Comparison of ENCODE assay signal across 14 cellular contexts in genomic region chr21:28554660-28555475, GRCh38.
DNase-seq lines count a peak whose midpoint lies in the region; ATAC-seq, FAIRE-seq and TF ChIP-seq lines count a peak whose summit lies in the region.
"Had no signal": no experiment of that assay in that cellular context is flagged by ENCODE, and none has a peak within 500 bp of the region (broad histone marks: within the 10 kb centered on the region; RNA-seq: fewer than 3 reads in every experiment).

No MANE protein-coding gene starts in this region.

- peaks cover 21% of the 10 kb centered on the region for H3K4me1 Mint-ChIP-seq in endodermal cell
- H3K4me1 Mint-ChIP-seq: activated naive CD8-positive, alpha-beta T cell treated with anti-CD3 and anti-CD28 coated beads, Interleukin-2, amount 10 ng/mL, durations not matched to agents 7 days and 5 days; neural crest cell had no signal

- DNase-seq in GM23248 (peak; percentile 15), RCC 7860 (ENCODE audit: low spot score) (peak; percentile 62), endodermal cell (peak; percentile 62), renal cortical epithelial cell (ENCODE audit: low read depth) (peak; percentile 43), cerebellum (ENCODE audit: low spot score) (no peak)
- DNase-seq: activated CD4-positive, alpha-beta T cell treated with anti-CD3 and anti-CD28 coated beads for 4 hours; activated naive CD8-positive, alpha-beta T cell treated with anti-CD3 and anti-CD28 coated beads, Interleukin-2, amount 10 ng/mL, durations not matched to agents 7 days and 5 days; activated T-cell treated with anti-CD3 and anti-CD28 coated beads for 4 hours; NCI-H1092 treated with DMSO at 0.1 percent for 48 hours; right lobe of liver had no signal

- peak overlapping the region; percentile 32 for H3K4me3 Mint-ChIP-seq in endodermal cell
- H3K4me3 Mint-ChIP-seq: activated naive CD8-positive, alpha-beta T cell treated with anti-CD3 and anti-CD28 coated beads, Interleukin-2, amount 10 ng/mL, durations not matched to agents 7 days and 5 days; neural crest cell had no signal

- H3K4me3 ChIP-seq in GM23248 (no peak overlapping the region), endodermal cell (ENCODE audit: low read length) (peak overlapping the region; percentile 25)
- H3K4me3 ChIP-seq: GM12878, right lobe of liver had no signal

- ATAC-seq in GM19328 (IDR thresholded peaks at IDR 0.05; ENCODE audit: unreplicated experiment) (no peak), GM21528 (IDR thresholded peaks at IDR 0.05; ENCODE audit: low FRiP score, unreplicated experiment) (no peak)
- ATAC-seq: GM12878 had no signal

- H3K4me1 ChIP-seq in GM23248 (ENCODE audit: insufficient read depth) (peaks cover 12% of the 10 kb centered on the region), endodermal cell (ENCODE audit: control insufficient read depth, insufficient read depth, low read length) (peaks cover 8% of the 10 kb centered on the region)
- H3K4me1 ChIP-seq: right lobe of liver had no signal

- H3F3A ChIP-seq in GM23248 (ENCODE audit: insufficient read depth), result no peaks in the 10 kb centered on the region

- TF ChIP-seq CTCF in endodermal cell (conservative IDR thresholded peaks at IDR 0.05), result no peak

- no peaks in the 10 kb centered on the region for H3K27me3 Mint-ChIP-seq in endodermal cell (ENCODE audit: insufficient read depth)
- H3K27me3 Mint-ChIP-seq: activated naive CD8-positive, alpha-beta T cell treated with anti-CD3 and anti-CD28 coated beads, Interleukin-2, amount 10 ng/mL, durations not matched to agents 7 days and 5 days had no signal

- peak overlapping the region; percentile 44 for H3K27ac Mint-ChIP-seq in endodermal cell
- H3K27ac Mint-ChIP-seq: activated naive CD8-positive, alpha-beta T cell treated with anti-CD3 and anti-CD28 coated beads, Interleukin-2, amount 10 ng/mL, durations not matched to agents 7 days and 5 days had no signal

- H3K9me2 ChIP-seq in GM23248 (ENCODE audit: insufficient read depth), result no peaks in the 10 kb centered on the region

- no peaks in the 10 kb centered on the region for H3K27me3 ChIP-seq in GM23248 (replicated peaks; ENCODE audit: insufficient read depth)
- no peaks in the 10 kb centered on the region for H3K27me3 ChIP-seq in endodermal cell (ENCODE audit: control insufficient read depth, insufficient read depth, low read length, poor library complexity, severe bottlenecking)
- H3K27me3 ChIP-seq: right lobe of liver had no signal

- H3K36me3 ChIP-seq in GM23248 (ENCODE audit: low read depth), result no peaks in the 10 kb centered on the region
- H3K36me3 ChIP-seq in endodermal cell (ENCODE audit: control insufficient read depth, insufficient read depth, low read length), result no peaks in the 10 kb centered on the region
- H3K36me3 ChIP-seq: right lobe of liver had no signal

- H3K9ac ChIP-seq in GM23248 (no peak overlapping the region), endodermal cell (ENCODE audit: extremely low read depth, low read length, poor library complexity, severe bottlenecking) (no peak overlapping the region)

- no peak overlapping the region for H2AFZ ChIP-seq in GM23248

- WGBS in GM23248 (ENCODE audit: low coverage in 1 of 2, low lambda C conversion rate in 2 of 2, missing lambda C conversion rate in 2 of 2), 2 experiments, result 79 to 88% methylated on average over 9 to 10 of the region's 10 CpGs
- WGBS in endodermal cell (ENCODE audit: insufficient coverage in 1 of 2, insufficient read length in 1 of 2), 2 experiments, result 83 to 92% methylated on average over 7 to 10 of the region's 10 CpGs

- H3K79me2 ChIP-seq in GM23248 (ENCODE audit: insufficient read depth), result no peaks in the 10 kb centered on the region

- H3K27ac ChIP-seq in GM23248, result no peak overlapping the region
- no peak overlapping the region for H3K27ac ChIP-seq in endodermal cell (ENCODE audit: low read depth, low read length)
- H3K27ac ChIP-seq: right lobe of liver had no signal

- peak; percentile 27 for FAIRE-seq in RCC 7860 (lab: Jason Lieb, UNC)
- FAIRE-seq: GM12878 had no signal

- no peaks in the 10 kb centered on the region for H3K36me3 Mint-ChIP-seq in endodermal cell (ENCODE audit: low read depth)
- H3K36me3 Mint-ChIP-seq: activated naive CD8-positive, alpha-beta T cell treated with anti-CD3 and anti-CD28 coated beads, Interleukin-2, amount 10 ng/mL, durations not matched to agents 7 days and 5 days had no signal

- peaks cover 32% of the 10 kb centered on the region for H3K9me3 Mint-ChIP-seq in endodermal cell

- no peaks in the 10 kb centered on the region for H3K9me3 ChIP-seq in GM23248 (ENCODE audit: low read depth)
- H3K9me3 ChIP-seq in endodermal cell (ENCODE audit: control insufficient read depth, low read length), result peaks cover 17% of the 10 kb centered on the region
- H3K9me3 ChIP-seq: right lobe of liver had no signal

- H3K4me2 ChIP-seq in GM23248 (ENCODE audit: unreplicated experiment), result no peak overlapping the region

- H4K20me1 ChIP-seq in GM23248 (ENCODE audit: insufficient read depth), result no peaks in the 10 kb centered on the region

- in situ Hi-C loops in GM23248 (cut with MboI), result no loop called here
